9 cellular contexts compared by ENCODE assay signal in genomic region chr10:28250782-28251181, GRCh38. TPM values are rescaled to one million over a fixed set of nuclear protein-coding genes. Genes with fewer than 3 reads are reported as not detected.
DNase-seq lines count a peak whose midpoint lies in the region; ATAC-seq and TF ChIP-seq lines count a peak whose summit lies in the region.
"Had no signal": no experiment of that assay in that cellular context is flagged by ENCODE, and none has a peak within 500 bp of the region (broad histone marks: within the 10 kb centered on the region; RNA-seq: fewer than 3 reads in every experiment).

No MANE protein-coding gene starts in this region.

- no peak overlapping the region for H3K4me3 ChIP-seq in ovary
- H3K4me3 ChIP-seq: SJSA1 had no signal

- no peak for TF ChIP-seq EP300 in ovary (IDR thresholded peaks at IDR 0.05)

- H3K27me3 ChIP-seq in ovary = no peaks in the 10 kb centered on the region

- intact Hi-C loops in ovary (cut with DNase I) = loop anchor here (5.0 kb wide), 2 partner anchors 132 to 137 kb away; no protein-coding TSS in a partner anchor

- peak; percentile 39 for DNase-seq in EL
- DNase-seq in NAMALWA (ENCODE audit: low spot score) = peak; percentile 28
- DNase-seq in endothelial cell (ENCODE audit: low spot score) = no peak
- no peak for DNase-seq in ovary
- no peak for DNase-seq in amniotic stem cell (lab: John Stamatoyannopoulos, UW)
- DNase-seq in NCI-H187 treated with DMSO at 0.1 percent for 48 hours (lab: John Stamatoyannopoulos, UW) = no peak

- H3K4me1 Mint-ChIP-seq in endothelial cell (ENCODE audit: unreplicated experiment) = peaks cover 7% of the 10 kb centered on the region

- no peak for TF ChIP-seq POLR2A in ovary (IDR thresholded peaks at IDR 0.05)

- no peaks in the 10 kb centered on the region for H3K36me3 ChIP-seq in ovary
- H3K36me3 ChIP-seq: SJSA1 had no signal

- no peak for ATAC-seq in HG03135 (IDR thresholded peaks at IDR 0.05; ENCODE audit: unreplicated experiment)
- no peak for ATAC-seq in GM18498 (IDR thresholded peaks at IDR 0.05; ENCODE audit: unreplicated experiment)

- no peak overlapping the region for H3K4me3 Mint-ChIP-seq in endothelial cell (ENCODE audit: unreplicated experiment)

- no peaks in the 10 kb centered on the region for H3K27me3 Mint-ChIP-seq in endothelial cell (ENCODE audit: unreplicated experiment)

- H3K4me1 ChIP-seq in ovary (ENCODE audit: insufficient read depth) = no peaks in the 10 kb centered on the region
- H3K4me1 ChIP-seq: SJSA1 had no signal

- H3K9me3 Mint-ChIP-seq in endothelial cell (ENCODE audit: unreplicated experiment) = no peaks in the 10 kb centered on the region

- TF ChIP-seq CTCF in endothelial cell (IDR thresholded peaks at IDR 0.05; ENCODE audit: unreplicated experiment) (peak; percentile 27), ovary (IDR thresholded peaks at IDR 0.05) (peak in 2 of 3 donors; percentile 56 to 57)

- H3K27ac Mint-ChIP-seq in endothelial cell (ENCODE audit: unreplicated experiment) = no peak overlapping the region

- no peaks in the 10 kb centered on the region for H3K9me3 ChIP-seq in ovary
- H3K9me3 ChIP-seq: SJSA1 had no signal

- H3K27ac ChIP-seq in ovary = no peak overlapping the region
- H3K27ac ChIP-seq: SJSA1 had no signal

- H3K36me3 Mint-ChIP-seq in endothelial cell (ENCODE audit: low read depth, unreplicated experiment) = no peaks in the 10 kb centered on the region

RNA-seq across cellular contexts. Expression of gene MPP7, which starts 52.1 kb away (rescaled TPM):
- 1.4 TPM for total RNA-seq in endothelial cell (ENCODE audit: unreplicated experiment)
- total RNA-seq in ovary = 10 to 100 TPM in 3 of 7 donors, 1 to 10 TPM in 4; 2.2 to 13.3 (median 9.3) TPM
- 1 to 10 TPM; 2.3 to 7.5 TPM for polyA plus RNA-seq in ovary

Comparison
In these comparisons a context has a peak if more than half of its experiments do, and no peak if none do; other contexts are left out.
1. DNase-seq: peak in EL (single experiment) and NAMALWA (single experiment); none in endothelial cell (single experiment), ovary (0 of 5), amniotic stem cell (single experiment) and NCI-H187 treated with DMSO at 0.1 percent for 48 hours (single experiment).